1 cellular context compared by ENCODE assay signal in the genomic region with DNA sequence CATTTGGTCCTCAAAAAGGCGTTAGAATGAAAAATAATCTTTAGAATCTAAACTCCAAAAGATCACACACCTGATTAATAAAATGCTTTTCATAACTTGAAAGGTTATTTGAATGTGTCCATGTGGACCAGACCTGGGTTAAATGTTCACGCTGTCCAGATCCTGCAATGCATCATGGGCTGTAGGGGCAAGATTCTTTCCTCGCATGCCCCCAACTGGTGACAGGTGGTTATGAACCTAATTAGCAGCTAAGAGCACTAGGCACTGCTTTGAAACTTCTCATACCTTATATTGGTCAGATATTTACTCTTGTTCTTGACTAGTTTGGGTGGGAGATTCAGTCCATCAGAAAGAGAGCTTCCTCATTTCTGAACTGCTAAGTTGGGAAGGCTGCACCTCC.
TF ChIP-seq lines count a peak whose summit lies in the region.

No MANE protein-coding gene starts in this region.

TF ChIP-seq in K562, 482 proteins besides CTCF, POLR2A, EP300 and RAD21:
- TF ChIP-seq HNRNPL (IDR thresholded peaks at IDR 0.05; ENCODE audit: low read depth, low read length) = no peak
- no peak for TF ChIP-seq NR4A1 (CRISPR knock-in tag; IDR thresholded peaks at IDR 0.05)
- TF ChIP-seq NR4A1 (tag; IDR thresholded peaks at IDR 0.05) = no peak
- TF ChIP-seq, protein P1, sequence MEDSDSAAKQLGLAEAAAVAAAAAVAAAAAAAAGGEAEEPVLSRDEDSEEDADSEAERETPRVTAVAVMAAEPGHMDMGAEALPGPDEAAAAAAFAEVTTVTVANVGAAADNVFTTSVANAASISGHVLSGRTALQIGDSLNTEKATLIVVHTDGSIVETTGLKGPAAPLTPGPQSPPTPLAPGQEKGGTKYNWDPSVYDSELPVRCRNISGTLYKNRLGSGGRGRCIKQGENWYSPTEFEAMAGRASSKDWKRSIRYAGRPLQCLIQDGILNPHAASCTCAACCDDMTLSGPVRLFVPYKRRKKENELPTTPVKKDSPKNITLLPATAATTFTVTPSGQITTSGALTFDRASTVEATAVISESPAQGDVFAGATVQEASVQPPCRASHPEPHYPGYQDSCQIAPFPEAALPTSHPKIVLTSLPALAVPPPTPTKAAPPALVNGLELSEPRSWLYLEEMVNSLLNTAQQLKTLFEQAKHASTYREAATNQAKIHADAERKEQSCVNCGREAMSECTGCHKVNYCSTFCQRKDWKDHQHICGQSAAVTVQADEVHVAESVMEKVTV (CRISPR knock-in tag; IDR thresholded peaks at IDR 0.05) = peak; percentile 26; the same call in 1 of the 2 replicates
- TF ChIP-seq CREM (IDR thresholded peaks at IDR 0.05; ENCODE audit: low read depth) = 0 out of 2 replicates have a peak, but pooled peaks have one; percentile 12
- TF ChIP-seq ZNF764 (CRISPR knock-in tag; IDR thresholded peaks at IDR 0.05; ENCODE audit: low read depth) = no peak
- peak; percentile 79 for TF ChIP-seq ZNF143 (CRISPR knock-in tag; IDR thresholded peaks at IDR 0.05)
- TF ChIP-seq SMC3 (conservative IDR thresholded peaks at IDR 0.05; ENCODE audit: insufficient read depth, low read depth, low read length) = 0 out of 2 replicates have a peak, but pooled peaks have one; percentile 24
- TF ChIP-seq, protein P2, sequence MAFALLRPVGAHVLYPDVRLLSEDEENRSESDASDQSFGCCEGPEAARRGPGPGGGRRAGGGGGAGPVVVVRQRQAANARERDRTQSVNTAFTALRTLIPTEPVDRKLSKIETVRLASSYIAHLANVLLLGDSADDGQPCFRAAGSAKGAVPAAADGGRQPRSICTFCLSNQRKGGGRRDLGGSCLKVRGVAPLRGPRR (CRISPR knock-in tag; IDR thresholded peaks at IDR 0.05) = no peak
- TF ChIP-seq SMARCE1 (IDR thresholded peaks at IDR 0.05) = no peak
- TF ChIP-seq THAP12 (CRISPR knock-in tag; IDR thresholded peaks at IDR 0.05) = no peak
